14 cellular contexts compared by ENCODE assay signal in genomic region chr2:236557894-236558532, GRCh38. TPM values are rescaled to one million over a fixed set of nuclear protein-coding genes. Genes with fewer than 3 reads are reported as not detected.
"Had no signal": no experiment of that assay in that cellular context is flagged by ENCODE, and none has a peak within 500 bp of the region (broad histone marks: within the 10 kb centered on the region; RNA-seq: fewer than 3 reads in every experiment).

No MANE protein-coding gene starts in this region.

- H3K27me3 ChIP-seq: cardiac muscle cell, colonic mucosa, heart left ventricle, pancreas had no signal

- H3K9me3 ChIP-seq: colonic mucosa, pancreas, tibial artery had no signal

- H3K27ac ChIP-seq: cardiac muscle cell, colonic mucosa, heart left ventricle, left ventricle myocardium inferior, pancreas, tibial artery had no signal

- DNase-seq: activated CD4-positive, alpha-beta T cell treated with anti-CD3 and anti-CD28 coated beads for 1 hour; activated CD4-positive, alpha-beta T cell treated with anti-CD3 and anti-CD28 coated beads, Interleukin-2, amount 50 U/mL, for 48 hours; activated gamma-delta T cell; colonic mucosa; foreskin melanocyte; heart left ventricle; islet precursor cell; left ventricle myocardium inferior; mesenchymal stem cell; pancreas; retina; tibial artery had no signal

- H3K4me1 ChIP-seq: colonic mucosa, left ventricle myocardium inferior, pancreas had no signal

- H3K36me3 ChIP-seq: cardiac muscle cell, colonic mucosa, heart left ventricle, left ventricle myocardium inferior, pancreas, tibial artery had no signal

- H3K4me3 ChIP-seq: cardiac muscle cell, colonic mucosa, heart left ventricle, left ventricle myocardium inferior, pancreas, tibial artery had no signal

- ATAC-seq: heart left ventricle, pancreas had no signal

RNA-seq across cellular contexts. Expression of gene ACKR3, which starts 11.6 kb away (rescaled TPM):
- total RNA-seq: myocyte had no signal
